ENCODE assay signal across 19 cellular contexts in the genomic region with DNA sequence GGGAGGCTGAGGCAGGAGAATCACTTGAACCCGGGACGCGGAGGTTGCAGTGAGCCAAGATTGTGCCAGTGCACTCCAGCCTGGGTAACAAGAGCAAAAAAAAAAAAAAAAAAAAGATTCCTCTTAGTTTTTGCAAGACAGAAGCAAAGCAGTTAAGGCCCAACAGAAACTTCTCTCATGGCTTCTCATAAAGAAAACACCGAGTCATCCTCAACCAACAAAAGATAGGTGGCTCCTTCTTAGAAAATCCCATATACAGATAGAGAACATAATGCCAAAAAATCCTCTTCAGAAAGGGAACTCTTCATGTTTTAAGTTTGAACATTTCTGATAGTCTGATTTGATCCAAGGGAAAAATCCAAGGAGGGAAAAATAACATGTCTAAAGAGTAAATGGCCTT. TPM values are rescaled to one million over a fixed set of nuclear protein-coding genes. Genes with fewer than 3 reads are reported as not detected.
DNase-seq lines count a peak whose midpoint lies in the region; ATAC-seq and TF ChIP-seq lines count a peak whose summit lies in the region.
"Had no signal": no experiment of that assay in that cellular context is flagged by ENCODE, and none has a peak within 500 bp of the region (broad histone marks: within the 10 kb centered on the region; RNA-seq: fewer than 3 reads in every experiment).

No MANE protein-coding gene starts in this region.

- H3K4me2 ChIP-seq in MM.1S (ENCODE audit: low read depth, low read length) = no peak overlapping the region

- H3F3A ChIP-seq in MM.1S (ENCODE audit: insufficient read depth, low read length) = no peaks in the 10 kb centered on the region

- DNase-seq in HFFc6 (no peak), RWPE2 (ENCODE audit: low spot score) (no peak), epithelial cell of prostate (ENCODE audit: low read depth, low spot score) (no peak), MM.1S (no peak), DMS153 treated with DMSO at 0.1 percent for 48 hours (lab: John Stamatoyannopoulos, UW; ENCODE audit: unreplicated experiment) (no peak)
- DNase-seq: activated CD8-positive, alpha-beta T cell treated with anti-CD3 and anti-CD28 coated beads for 36 hours; activated T-cell treated with anti-CD3 and anti-CD28 coated beads, Interleukin-2, amount 50 U/mL, for 24 hours; lower lobe of right lung; NCI-H187; NCI-H446 treated with DMSO at 0.1 percent for 48 hours; pancreas; sigmoid colon; stimulated activated naive CD4-positive, alpha-beta T cell treated with Interleukin-2 at 50 U/mL for 16 hours; SW 1271; tibial artery had no signal

- no peaks in the 10 kb centered on the region for H3K36me3 Mint-ChIP-seq in HFFc6 (ENCODE audit: low read depth)
- H3K36me3 Mint-ChIP-seq: activated naive CD4-positive, alpha-beta T cell treated with anti-CD3 and anti-CD28 coated beads, Interleukin-2, amount 50 U/mL, for 24 hours had no signal

- H3K27me3 Mint-ChIP-seq in HFFc6 (ENCODE audit: insufficient read depth) = no peaks in the 10 kb centered on the region
- H3K27me3 Mint-ChIP-seq: activated CD8-positive, alpha-beta T cell treated with anti-CD3 and anti-CD28 coated beads for 36 hours; activated naive CD4-positive, alpha-beta T cell treated with anti-CD3 and anti-CD28 coated beads, Interleukin-2, amount 50 U/mL, for 24 hours; activated T-cell treated with anti-CD3 and anti-CD28 coated beads, Interleukin-2, amount 50 U/mL, for 24 hours had no signal

- no peaks in the 10 kb centered on the region for H3K9me3 ChIP-seq in RWPE2 (ENCODE audit: severe bottlenecking)
- H3K9me3 ChIP-seq in MM.1S (replicated peaks; ENCODE audit: insufficient read depth, low read length) = no peaks in the 10 kb centered on the region
- H3K9me3 ChIP-seq: lower lobe of right lung, pancreas, sigmoid colon, tibial artery had no signal

- H4K20me1 ChIP-seq in MM.1S (ENCODE audit: insufficient read depth, low read length) = no peaks in the 10 kb centered on the region

- H3K36me3 ChIP-seq in ACC112 (ENCODE audit: insufficient read depth, low read length) = no peaks in the 10 kb centered on the region
- no peaks in the 10 kb centered on the region for H3K36me3 ChIP-seq in RWPE2 (ENCODE audit: low read depth)
- no peaks in the 10 kb centered on the region for H3K36me3 ChIP-seq in MM.1S (replicated peaks; ENCODE audit: insufficient read depth, low read length)
- H3K36me3 ChIP-seq: lower lobe of right lung, pancreas, sigmoid colon, tibial artery had no signal

- TF ChIP-seq CTCF in HFFc6 (IDR thresholded peaks at IDR 0.05) (no peak), RWPE2 (IDR thresholded peaks at IDR 0.05; ENCODE audit: poor library complexity, severe bottlenecking) (no peak), MM.1S (IDR thresholded peaks at IDR 0.05; ENCODE audit: low read length) (no peak)

- peaks cover 31% of the 10 kb centered on the region for H3K4me1 Mint-ChIP-seq in HFFc6 (ENCODE audit: low read depth)

- H3K79me2 ChIP-seq in ACC112 (ENCODE audit: control insufficient read depth, insufficient read depth, low read length, unreplicated experiment) = no peaks in the 10 kb centered on the region
- no peaks in the 10 kb centered on the region for H3K79me2 ChIP-seq in MM.1S (ENCODE audit: low read length)

- H3K27ac ChIP-seq in ACC112 (ENCODE audit: low read depth, low read length) (peak overlapping the region; percentile 52), RWPE2 (ENCODE audit: poor library complexity, severe bottlenecking) (peak overlapping the region; percentile 50), epithelial cell of prostate (peak overlapping the region; percentile 75), MM.1S (ENCODE audit: low read length) (no peak overlapping the region)
- H3K27ac ChIP-seq: lower lobe of right lung, pancreas, sigmoid colon, tibial artery had no signal

- peak overlapping the region; percentile 68 for H3K27ac Mint-ChIP-seq in HFFc6
- H3K27ac Mint-ChIP-seq: activated CD8-positive, alpha-beta T cell treated with anti-CD3 and anti-CD28 coated beads for 36 hours; activated naive CD4-positive, alpha-beta T cell treated with anti-CD3 and anti-CD28 coated beads, Interleukin-2, amount 50 U/mL, for 24 hours; activated T-cell treated with anti-CD3 and anti-CD28 coated beads, Interleukin-2, amount 50 U/mL, for 24 hours had no signal

- no peak overlapping the region for H3K4me3 Mint-ChIP-seq in HFFc6
- H3K4me3 Mint-ChIP-seq: activated CD8-positive, alpha-beta T cell treated with anti-CD3 and anti-CD28 coated beads for 36 hours; activated naive CD4-positive, alpha-beta T cell treated with anti-CD3 and anti-CD28 coated beads, Interleukin-2, amount 50 U/mL, for 24 hours; activated T-cell treated with anti-CD3 and anti-CD28 coated beads, Interleukin-2, amount 50 U/mL, for 24 hours had no signal

- no peaks in the 10 kb centered on the region for H3K9me2 ChIP-seq in MM.1S (replicated peaks; ENCODE audit: insufficient read depth, low read length)

- no peak overlapping the region for H3K9ac ChIP-seq in MM.1S (ENCODE audit: low read length)

- no peak overlapping the region for H3K4me3 ChIP-seq in ACC112 (ENCODE audit: low read depth, low read length)
- no peak overlapping the region for H3K4me3 ChIP-seq in RWPE2 (ENCODE audit: severe bottlenecking)
- H3K4me3 ChIP-seq in MM.1S (ENCODE audit: low read length) = no peak overlapping the region
- H3K4me3 ChIP-seq: lower lobe of right lung, pancreas, sigmoid colon, tibial artery had no signal

- H3K4me1 ChIP-seq in ACC112 (ENCODE audit: control insufficient read depth, insufficient read depth, low read length, unreplicated experiment) = peaks cover 7% of the 10 kb centered on the region
- peaks cover 6% of the 10 kb centered on the region for H3K4me1 ChIP-seq in RWPE2 (ENCODE audit: insufficient read depth, poor library complexity, severe bottlenecking)
- H3K4me1 ChIP-seq in MM.1S (ENCODE audit: low read length) = no peaks in the 10 kb centered on the region
- H3K4me1 ChIP-seq: lower lobe of right lung, pancreas, sigmoid colon, tibial artery had no signal

- H3K9me3 Mint-ChIP-seq in HFFc6 = no peaks in the 10 kb centered on the region
- H3K9me3 Mint-ChIP-seq: activated CD8-positive, alpha-beta T cell treated with anti-CD3 and anti-CD28 coated beads for 36 hours; activated naive CD4-positive, alpha-beta T cell treated with anti-CD3 and anti-CD28 coated beads, Interleukin-2, amount 50 U/mL, for 24 hours; activated T-cell treated with anti-CD3 and anti-CD28 coated beads, Interleukin-2, amount 50 U/mL, for 24 hours had no signal

- peak overlapping the region; percentile 77 for H2AFZ ChIP-seq in ACC112 (ENCODE audit: low read length, unreplicated experiment)
- no peak overlapping the region for H2AFZ ChIP-seq in MM.1S (ENCODE audit: low read length)

- no peaks in the 10 kb centered on the region for H3K27me3 ChIP-seq in ACC112 (ENCODE audit: insufficient read depth, low read length)
- no peaks in the 10 kb centered on the region for H3K27me3 ChIP-seq in RWPE2 (ENCODE audit: insufficient read depth, poor library complexity, severe bottlenecking)
- H3K27me3 ChIP-seq in MM.1S (replicated peaks; ENCODE audit: insufficient read depth, low read length) = no peaks in the 10 kb centered on the region
- H3K27me3 ChIP-seq: pancreas, sigmoid colon, tibial artery had no signal

- ATAC-seq in RWPE2 (ENCODE audit: low read depth) (no peak), HG03439 (IDR thresholded peaks at IDR 0.05; ENCODE audit: unreplicated experiment) (no peak), GM18520 (IDR thresholded peaks at IDR 0.05; ENCODE audit: unreplicated experiment) (no peak)
- ATAC-seq: activated CD8-positive, alpha-beta T cell treated with anti-CD3 and anti-CD28 coated beads for 36 hours; lower lobe of right lung; pancreas had no signal

RNA-seq across cellular contexts. Expression of a gene that starts 12.5 kb away (rescaled TPM):
- total RNA-seq in HFFc6 (2021; fragmentation: NEBNext Ultra II Directional; extraction: Animal tissue kit (Norgen Biotek cat#: 25700)) = 10 to 100 TPM; 44.6 to 61.3 (median 49.9) TPM
